Comparison of ENCODE assay signal across 12 cellular contexts in the genomic region with DNA sequence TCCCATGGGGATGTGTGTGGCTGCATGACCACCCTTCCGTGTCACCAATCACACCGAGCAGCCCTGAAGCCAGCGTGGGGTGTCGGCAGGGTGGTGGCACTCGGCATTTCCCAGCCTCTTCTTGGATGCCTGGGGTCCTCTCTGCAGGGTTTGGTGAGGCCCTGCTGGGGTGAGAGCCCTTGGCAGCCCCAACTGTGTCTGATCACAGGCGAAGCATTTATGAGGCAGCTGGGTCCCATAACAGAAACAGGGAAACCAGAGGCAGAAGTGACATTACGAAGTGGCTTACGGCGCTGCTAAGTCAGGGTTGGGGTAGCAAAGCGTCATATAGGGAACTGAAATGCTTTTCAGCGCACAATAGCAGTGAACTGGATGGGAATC.
A peak's percentile ranks its signal among the peaks of the same experiment; 100 is the strongest.
DNase-seq lines count a peak whose midpoint lies in the region; ATAC-seq and TF ChIP-seq lines count a peak whose summit lies in the region.
"Had no signal": no experiment of that assay in that cellular context is flagged by ENCODE, and none has a peak within 500 bp of the region (broad histone marks: within the 10 kb centered on the region; RNA-seq: fewer than 3 reads in every experiment).

No MANE protein-coding gene starts in this region.

- no peak overlapping the region for H3K23ac ChIP-seq in mesenchymal stem cell (ENCODE audit: low read length in 2 of 2)

- peaks cover 7% of the 10 kb centered on the region; the same call in 1 of the 2 replicates for H3F3A ChIP-seq in DOHH2 (ENCODE audit: control insufficient read depth, insufficient read depth)

- H3K4me2 ChIP-seq in DOHH2 (ENCODE audit: low read length), result peak overlapping the region; percentile 97
- H3K4me2 ChIP-seq in OCI-LY3 (ENCODE audit: low read length), result peak overlapping the region; percentile 83
- no peak overlapping the region for H3K4me2 ChIP-seq in mesenchymal stem cell (ENCODE audit: low read length, poor library complexity, severe bottlenecking)

- H2BK5ac ChIP-seq in mesenchymal stem cell (ENCODE audit: low read depth, low read length, poor library complexity, severe bottlenecking), result no peak overlapping the region

- H3K4me1 ChIP-seq in DOHH2 (ENCODE audit: control insufficient read depth, low read length) (peaks cover 52% of the 10 kb centered on the region), OCI-LY3 (ENCODE audit: low read length) (peaks cover 64% of the 10 kb centered on the region), mesenchymal stem cell (ENCODE audit: control insufficient read depth, insufficient read depth, low read depth, low read length) (no peaks in the 10 kb centered on the region)

- no peaks in the 10 kb centered on the region for H3K9me2 ChIP-seq in DOHH2 (replicated peaks; ENCODE audit: control insufficient read depth, low read length)

- peak; percentile 51 to 58 for DNase-seq in memory B cell (ENCODE audit: low spot score in 2 of 2)
- DNase-seq in activated gamma-delta T cell (lab: John Stamatoyannopoulos, UW), result no peak
- DNase-seq in mesenchymal stem cell, result no peak
- no peak for DNase-seq in superior temporal gyrus (ENCODE audit: extremely low spot score)
- no peak for DNase-seq in stimulated activated CD4-positive, alpha-beta T cell treated with anti-CD3 and anti-CD28 coated beads, Interleukin-15, amount 100 ng/mL, for 24 hours
- DNase-seq: activated CD4-positive, alpha-beta T cell treated with anti-CD3 and anti-CD28 coated beads, Interleukin-2, amount 50 U/mL, for 4 hours; NCI-H1105; NCI-H526 had no signal

- H2BK120ac ChIP-seq in mesenchymal stem cell (ENCODE audit: low read depth, low read length), result no peak overlapping the region

- H3K27ac ChIP-seq in DOHH2 (ENCODE audit: low read depth, low read length) (peak overlapping the region; percentile 47), OCI-LY3 (ENCODE audit: low read length) (peak overlapping the region; percentile 92), mesenchymal stem cell (ENCODE audit: low read length, poor library complexity, severe bottlenecking) (no peak overlapping the region)

- ATAC-seq in GM21723 (IDR thresholded peaks at IDR 0.05; ENCODE audit: unreplicated experiment) (peak; percentile 55), memory B cell (ENCODE audit: low read depth) (peak; percentile 79)
- ATAC-seq: activated naive CD4-positive, alpha-beta T cell treated with anti-CD3 and anti-CD28 coated beads, Interleukin-2, amount 50 U/mL, for 72 hours had no signal

- peak overlapping the region; percentile 66 for H3K4me3 ChIP-seq in DOHH2 (ENCODE audit: low read length)
- peak overlapping the region; percentile 68 for H3K4me3 ChIP-seq in OCI-LY3 (ENCODE audit: low read length)
- H3K4me3 ChIP-seq in mesenchymal stem cell (ENCODE audit: insufficient read depth in 1 of 2, low read depth in 1 of 2, low read length in 2 of 2), result no peak overlapping the region

- H2AK5ac ChIP-seq in mesenchymal stem cell (ENCODE audit: low read length, severe bottlenecking), result no peak overlapping the region

- no peak overlapping the region for H2BK12ac ChIP-seq in mesenchymal stem cell (ENCODE audit: low read length in 2 of 2)

- no peak overlapping the region for H2AFZ ChIP-seq in OCI-LY3 (ENCODE audit: low read depth, low read length)
- no peak overlapping the region for H2AFZ ChIP-seq in mesenchymal stem cell (ENCODE audit: low read depth, low read length)

- H3K9ac ChIP-seq in OCI-LY3 (ENCODE audit: low read length) (peak overlapping the region; percentile 48; the same call in 1 of the 2 replicates), mesenchymal stem cell (ENCODE audit: low read length) (no peak overlapping the region)

- H3K79me2 ChIP-seq in DOHH2 (ENCODE audit: control insufficient read depth, low read length), result no peaks in the 10 kb centered on the region
- H3K79me2 ChIP-seq in OCI-LY3 (ENCODE audit: low read length), result no peaks in the 10 kb centered on the region

- TF ChIP-seq CTCF in DOHH2 (IDR thresholded peaks at IDR 0.05; ENCODE audit: low read depth, low read length, poor library complexity, severe bottlenecking) (no peak), OCI-LY3 (IDR thresholded peaks at IDR 0.05; ENCODE audit: low read depth, low read length) (no peak)

- H3K27me3 ChIP-seq in DOHH2 (ENCODE audit: control insufficient read depth, low read length) (0 out of 2 replicates have a peak, but pooled peaks cover 2% of the 10 kb centered on the region), OCI-LY3 (ENCODE audit: low read depth, low read length) (peaks cover 25% of the 10 kb centered on the region), mesenchymal stem cell (ENCODE audit: control insufficient read depth in 1 of 2, insufficient read depth in 1 of 2, low read length in 2 of 2) (peaks cover 31 to 87% of the 10 kb centered on the region in 2 experiments)

- peak overlapping the region; percentile 62 for H3K27ac Mint-ChIP-seq in memory B cell
- H3K27ac Mint-ChIP-seq: activated naive CD4-positive, alpha-beta T cell treated with anti-CD3 and anti-CD28 coated beads, Interleukin-2, amount 50 U/mL, for 72 hours had no signal

- peaks cover 7% of the 10 kb centered on the region for H3K27me3 Mint-ChIP-seq in memory B cell

- no peak overlapping the region for H3K14ac ChIP-seq in mesenchymal stem cell (ENCODE audit: low read length in 2 of 2)

- H2BK15ac ChIP-seq in mesenchymal stem cell (ENCODE audit: low read depth, poor library complexity, severe bottlenecking), result no peak overlapping the region

- no peaks in the 10 kb centered on the region for H3K36me3 Mint-ChIP-seq in memory B cell
- H3K36me3 Mint-ChIP-seq: activated naive CD4-positive, alpha-beta T cell treated with anti-CD3 and anti-CD28 coated beads, Interleukin-2, amount 50 U/mL, for 72 hours had no signal

- H3K79me1 ChIP-seq in mesenchymal stem cell (replicated peaks; ENCODE audit: low read length, poor library complexity, severe bottlenecking), result no peaks in the 10 kb centered on the region

- no peak overlapping the region for H4K8ac ChIP-seq in mesenchymal stem cell (ENCODE audit: low read length)

- 86% methylated on average over 11 of the region's 11 CpGs for WGBS in mesenchymal stem cell

- peaks cover 32% of the 10 kb centered on the region for H3K4me1 Mint-ChIP-seq in memory B cell

- no peaks in the 10 kb centered on the region for H4K20me1 ChIP-seq in DOHH2 (ENCODE audit: control insufficient read depth, insufficient read depth, low read depth, low read length)
- no peaks in the 10 kb centered on the region for H4K20me1 ChIP-seq in OCI-LY3 (ENCODE audit: insufficient read depth, low read length)

- H3K9me3 ChIP-seq in DOHH2 (ENCODE audit: control insufficient read depth, insufficient read depth, low read length) (no peaks in the 10 kb centered on the region), OCI-LY3 (ENCODE audit: insufficient read depth, low read length) (no peaks in the 10 kb centered on the region), mesenchymal stem cell (ENCODE audit: control insufficient read depth, low read length) (no peaks in the 10 kb centered on the region)

- peak overlapping the region; percentile 71 for H3K4me3 Mint-ChIP-seq in memory B cell

- no peak overlapping the region for H3K4ac ChIP-seq in mesenchymal stem cell (ENCODE audit: low read depth in 1 of 2, low read length in 2 of 2)

- no peak overlapping the region for H3K18ac ChIP-seq in mesenchymal stem cell (ENCODE audit: low read depth in 1 of 2, low read length in 2 of 2)

- no peak overlapping the region for H4K91ac ChIP-seq in mesenchymal stem cell (ENCODE audit: low read length)

- H3K36me3 ChIP-seq in DOHH2 (ENCODE audit: control insufficient read depth, low read length) (no peaks in the 10 kb centered on the region), OCI-LY3 (replicated peaks; ENCODE audit: low read depth, low read length) (no peaks in the 10 kb centered on the region), mesenchymal stem cell (ENCODE audit: control insufficient read depth in 1 of 2, insufficient read depth in 2 of 2, low read depth in 1 of 2, low read length in 2 of 2) (no peaks in the 10 kb centered on the region)

- no peaks in the 10 kb centered on the region for H3K9me3 Mint-ChIP-seq in memory B cell
- H3K9me3 Mint-ChIP-seq: activated naive CD4-positive, alpha-beta T cell treated with anti-CD3 and anti-CD28 coated beads, Interleukin-2, amount 50 U/mL, for 72 hours had no signal

Comparison
In these comparisons a context has a peak if more than half of its experiments do, and no peak if none do; other contexts are left out.
1. H3K4me3 ChIP-seq: peak in DOHH2 (single experiment) and OCI-LY3 (single experiment); none in mesenchymal stem cell (0 of 2).
2. DNase-seq: peak in memory B cell (2 of 2); none in activated gamma-delta T cell (single experiment), mesenchymal stem cell (single experiment), superior temporal gyrus (single experiment) and stimulated activated CD4-positive, alpha-beta T cell treated with anti-CD3 and anti-CD28 coated beads, Interleukin-15, amount 100 ng/mL, for 24 hours (single experiment).